24 cellular contexts compared by ENCODE assay signal in the genomic region with DNA sequence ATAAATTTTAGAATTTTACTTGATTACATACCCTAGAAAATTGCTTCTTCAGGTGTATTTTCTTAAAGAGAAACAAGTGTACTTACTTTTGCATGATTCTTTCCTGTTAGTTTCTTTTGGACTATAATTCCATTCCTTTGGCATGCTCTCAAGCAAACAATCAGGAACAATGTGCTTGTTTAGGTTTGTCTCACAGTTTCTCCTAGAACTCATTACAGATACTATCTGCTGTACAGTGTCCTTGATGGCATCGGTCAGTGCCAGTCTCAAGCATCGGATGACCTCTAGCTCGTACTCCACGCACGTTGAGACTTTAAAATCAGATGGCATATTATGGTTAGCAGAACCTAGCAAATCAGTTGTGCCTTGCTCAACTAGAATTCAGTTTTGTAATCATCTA.
"Had no signal": no experiment of that assay in that cellular context is flagged by ENCODE, and none has a peak within 500 bp of the region (broad histone marks: within the 10 kb centered on the region; RNA-seq: fewer than 3 reads in every experiment).

No MANE protein-coding gene starts in this region.

- FAIRE-seq: endometrium, kidney had no signal

- H3K4me2 ChIP-seq: neural progenitor cell had no signal

- H2AFZ ChIP-seq: neural progenitor cell had no signal

- H3K27ac ChIP-seq: gastrocnemius medialis, left lung, neural progenitor cell, psoas muscle, sigmoid colon, stomach, thyroid gland, vagina had no signal

- H3K9me3 ChIP-seq: gastrocnemius medialis, left lung, psoas muscle, sigmoid colon, stomach, thyroid gland, vagina had no signal

- H3K27me3 ChIP-seq: gastrocnemius medialis, left lung, neural progenitor cell, sigmoid colon, stomach, thyroid gland, vagina had no signal

- H3K36me3 ChIP-seq: gastrocnemius medialis, left lung, neural progenitor cell, sigmoid colon, stomach, thyroid gland, vagina had no signal

- H3K4me1 ChIP-seq: gastrocnemius medialis, left lung, psoas muscle, sigmoid colon, stomach, thyroid gland, vagina had no signal

- H3K4me3 ChIP-seq: gastrocnemius medialis, left lung, neural progenitor cell, psoas muscle, sigmoid colon, stomach, thyroid gland, vagina had no signal

- DNase-seq: cortex of kidney; effector memory CD8-positive, alpha-beta T cell; foreskin fibroblast; gastrocnemius medialis; head of caudate nucleus; kidney; left lung; mesenchymal stem cell; midbrain; naive thymus-derived CD4-positive, alpha-beta T cell; nucleus accumbens; psoas muscle; right cardiac atrium; sigmoid colon; stimulated activated CD4-positive, alpha-beta T cell treated with anti-CD3 and anti-CD28 coated beads, Interleukin-2, amount 100 ng/mL, for 24 hours; stimulated activated CD4-positive, alpha-beta T cell treated with anti-CD3 and anti-CD28 coated beads, Interleukin-4, amount 100 ng/mL, for 24 hours; stimulated activated naive CD4-positive, alpha-beta T cell treated with Interleukin-2 at 50 U/mL for 16 hours; stomach; thyroid gland; trophoblast cell had no signal

- ATAC-seq: effector memory CD8-positive, alpha-beta T cell; gastrocnemius medialis; left lung; naive thymus-derived CD4-positive, alpha-beta T cell; psoas muscle; right cardiac atrium; stimulated activated effector memory CD8-positive, alpha-beta T cell treated with anti-CD3 and anti-CD28 coated beads, Interleukin-12 subunit alpha, Interleukin-12 subunit beta, amount 100 ng/mL, for 72 hours had no signal

- H3K9ac ChIP-seq: neural progenitor cell had no signal
